26 cellular contexts compared by ENCODE assay signal in genomic region chr15:88196961-88197360, GRCh38.
"Had no signal": no experiment of that assay in that cellular context is flagged by ENCODE, and none has a peak within 500 bp of the region (broad histone marks: within the 10 kb centered on the region; RNA-seq: fewer than 3 reads in every experiment).

No MANE protein-coding gene starts in this region.

- H3K4me1 ChIP-seq: stomach, suprapubic skin, testis, thyroid gland, transverse colon, upper lobe of left lung, upper lobe of right lung, uterus, vagina had no signal

- FAIRE-seq: urothelium cell line had no signal

- ATAC-seq: stimulated activated effector memory CD8-positive, alpha-beta T cell treated with anti-CD3 and anti-CD28 coated beads, Interleukin-12 subunit alpha, Interleukin-12 subunit beta, amount 100 ng/mL, for 72 hours; stimulated activated memory B cell treated with anti-CD40 and anti-IgM and Interleukin-4, amounts not matched to agents 10 μg/mL and 1 μg/mL and 100 μg/mL, for 72 hours; stimulated activated naive B cell treated with anti-CD40 and anti-IgM and Interleukin-4, amounts not matched to agents 10 μg/mL and 1 μg/mL and 100 μg/mL, for 72 hours; stimulated activated naive CD8-positive, alpha-beta T cell treated with anti-CD3 and anti-CD28 coated beads, Interleukin-15, amount 100 ng/mL, for 72 hours; stimulated activated naive CD8-positive, alpha-beta T cell treated with anti-CD3 and anti-CD28 coated beads, Interleukin-15, Interleukin-2, amounts not matched to agents 100 U/mL and 50 U/mL, for 24 hours; upper lobe of right lung had no signal

- DNase-seq: stimulated activated CD4-positive, alpha-beta T cell treated with anti-CD3 and anti-CD28 coated beads, Interleukin-2, amount 100 ng/mL, for 48 hours; stimulated activated CD4-positive, alpha-beta T cell treated with anti-CD3 and anti-CD28 coated beads, Interleukin-4, amount 100 ng/mL, for 1 hour; stimulated activated CD4-positive, alpha-beta T cell treated with anti-CD3 and anti-CD28 coated beads, Interleukin-4, amount 100 ng/mL, for 4 hours; stimulated activated CD8-positive, alpha-beta memory T cell treated with anti-CD3 and anti-CD28 coated beads, Interleukin-4, amount 100 ng/mL, for 48 hours; stimulated activated naive B cell treated with anti-CD40 and anti-IgM and Interleukin-4, amounts not matched to agents 10 μg/mL and 1 μg/mL and 100 μg/mL, for 72 hours; stimulated activated naive CD4-positive, alpha-beta T cell; stimulated activated naive CD4-positive, alpha-beta T cell treated with Interleukin-2 at 50 U/mL for 16 hours; stimulated activated naive CD8-positive, alpha-beta T cell treated with anti-CD3 and anti-CD28 coated beads, Interleukin-15, amount 100 ng/mL, for 72 hours; stimulated activated naive CD8-positive, alpha-beta T cell treated with anti-CD3 and anti-CD28 coated beads, Interleukin-15, Interleukin-2, amounts not matched to agents 100 U/mL and 50 U/mL, for 24 hours; stomach; substantia nigra; testis; thyroid gland; tibial artery; transverse colon; trophoblast cell; upper lobe of left lung; upper lobe of right lung; uterus had no signal

- H3K27me3 ChIP-seq: suprapubic skin, testis, thyroid gland, tibial artery, tibial nerve, transverse colon, upper lobe of left lung, upper lobe of right lung, uterus, vagina had no signal

- H3K9me3 ChIP-seq: stomach, suprapubic skin, testis, thoracic aorta, thyroid gland, tibial artery, transverse colon, upper lobe of left lung, upper lobe of right lung, uterus, vagina had no signal

- H3K4me3 ChIP-seq: stomach, suprapubic skin, testis, thoracic aorta, thyroid gland, tibial artery, tibial nerve, transverse colon, upper lobe of left lung, upper lobe of right lung, uterus, vagina had no signal

- H3K36me3 ChIP-seq: stomach, suprapubic skin, thoracic aorta, thyroid gland, tibial artery, transverse colon, upper lobe of left lung, upper lobe of right lung, uterus, vagina had no signal

- H3K27ac ChIP-seq: stomach, suprapubic skin, testis, thoracic aorta, thyroid gland, tibial artery, tibial nerve, transverse colon, upper lobe of left lung, upper lobe of right lung, uterus, vagina had no signal
